In genomic region chr18:77103181-77103875, GRCh38 we compare ENCODE assay signal across 9 cellular contexts. TPM values are rescaled to one million over a fixed set of nuclear protein-coding genes. Genes with fewer than 3 reads are reported as not detected.
DNase-seq lines count a peak whose midpoint lies in the region; ATAC-seq, FAIRE-seq and TF ChIP-seq lines count a peak whose summit lies in the region.
"Had no signal": no experiment of that assay in that cellular context is flagged by ENCODE, and none has a peak within 500 bp of the region (broad histone marks: within the 10 kb centered on the region; RNA-seq: fewer than 3 reads in every experiment).

No MANE protein-coding gene starts in this region.

- no peak overlapping the region for H3K4me3 ChIP-seq in gastroesophageal sphincter
- H3K4me3 ChIP-seq in small intestine (ENCODE audit: low read depth in 1 of 2, low read length in 2 of 2) = no peak overlapping the region

- no peaks in the 10 kb centered on the region for H3K27me3 Mint-ChIP-seq in activated CD8-positive, alpha-beta T cell treated with anti-CD3 and anti-CD28 coated beads for 36 hours

- ATAC-seq in activated CD8-positive, alpha-beta T cell treated with anti-CD3 and anti-CD28 coated beads for 36 hours = no peak
- ATAC-seq in gastroesophageal sphincter = peak; percentile 35

- FAIRE-seq in small intestine (lab: Jason Lieb, UNC) = no peak

- no peaks in the 10 kb centered on the region for H3K36me3 ChIP-seq in gastroesophageal sphincter
- H3K36me3 ChIP-seq in small intestine (ENCODE audit: control insufficient read depth in 2 of 2, insufficient read depth in 2 of 2, low read length in 2 of 2) = no peaks in the 10 kb centered on the region

- H3K9me3 Mint-ChIP-seq in activated CD8-positive, alpha-beta T cell treated with anti-CD3 and anti-CD28 coated beads for 36 hours = peaks cover 20% of the 10 kb centered on the region

- TF ChIP-seq POLR2A in gastroesophageal sphincter (IDR thresholded peaks at IDR 0.05) = no peak

- POLR2A ChIA-PET in activated CD8-positive, alpha-beta T cell treated with anti-CD3 and anti-CD28 coated beads for 36 hours (lab: Charles Lee) = interaction anchor here (1.1 to 20.2 kb wide), 7 partner anchors 12 to 41 kb away, joined by 4 to 337 read pairs (median 18); partner anchors contain the start of gene MBP

- H3K9me3 ChIP-seq in gastroesophageal sphincter = no peaks in the 10 kb centered on the region
- H3K9me3 ChIP-seq in small intestine (ENCODE audit: control insufficient read depth, low read depth) = no peaks in the 10 kb centered on the region

- H3K27me3 ChIP-seq in gastroesophageal sphincter (no peaks in the 10 kb centered on the region), small intestine (ENCODE audit: control insufficient read depth in 2 of 2, insufficient read depth in 2 of 2, low read length in 2 of 2) (no peaks in the 10 kb centered on the region)

- H3K4me1 Mint-ChIP-seq in activated CD8-positive, alpha-beta T cell treated with anti-CD3 and anti-CD28 coated beads for 36 hours (ENCODE audit: low read depth) = peaks cover 95% of the 10 kb centered on the region

- DNase-seq in GM03348 (ENCODE audit: low spot score) (peak; percentile 71), small intestine (no peak), pons (ENCODE audit: low spot score) (no peak), NCI-H146 (lab: John Stamatoyannopoulos, UW) (no peak)
- DNase-seq in activated CD8-positive, alpha-beta T cell treated with anti-CD3 and anti-CD28 coated beads for 36 hours = no peak
- no peak for DNase-seq in stimulated activated CD8-positive, alpha-beta memory T cell treated with anti-CD3 and anti-CD28 coated beads, Interleukin-4, amount 100 ng/mL, for 48 hours
- DNase-seq in NK-92 treated with Interleukin-12 subunit alpha and Interleukin-12 subunit beta, amount 100 ng/mL, for 24 hours (lab: John Stamatoyannopoulos, UW) = no peak
- DNase-seq: NCI-H1436 had no signal

- H3K27ac ChIP-seq in gastroesophageal sphincter (peak overlapping the region in 3 of 4 donors; percentile 79 to 83 (median 79)), small intestine (ENCODE audit: low read depth in 1 of 2, low read length in 1 of 2) (peak overlapping the region; percentile 60 to 67)

- CTCF ChIA-PET in activated CD8-positive, alpha-beta T cell treated with anti-CD3 and anti-CD28 coated beads for 36 hours (lab: Charles Lee) = interaction anchor here (1.0 to 9.8 kb wide), 6 partner anchors 21 to 41 kb away, joined by 3 to 92 read pairs (median 9); no protein-coding TSS in a partner anchor

- no peak for TF ChIP-seq CTCF in activated CD8-positive, alpha-beta T cell treated with anti-CD3 and anti-CD28 coated beads for 36 hours (IDR thresholded peaks at IDR 0.05)
- no peak for TF ChIP-seq CTCF in gastroesophageal sphincter (IDR thresholded peaks at IDR 0.05)

- H3K36me3 Mint-ChIP-seq in activated CD8-positive, alpha-beta T cell treated with anti-CD3 and anti-CD28 coated beads for 36 hours (ENCODE audit: low read depth) = peaks cover 69% of the 10 kb centered on the region

- no peak overlapping the region for H3K4me3 Mint-ChIP-seq in activated CD8-positive, alpha-beta T cell treated with anti-CD3 and anti-CD28 coated beads for 36 hours

- TF ChIP-seq EP300 in gastroesophageal sphincter (IDR thresholded peaks at IDR 0.05) = no peak

- H3K4me1 ChIP-seq in gastroesophageal sphincter (peaks cover 0 to 81% (median 18%) of the 10 kb centered on the region in 3 donors), small intestine (ENCODE audit: control insufficient read depth in 2 of 2, insufficient read depth in 1 of 2, low read depth in 1 of 2, low read length in 1 of 2) (peaks cover 28 to 41% of the 10 kb centered on the region in 2 donors)

- 65% methylated on average over 10 to 12 of the region's 16 CpGs for WGBS in gastroesophageal sphincter (ENCODE audit: low coverage in 1 of 2), 2 donors
- WGBS in small intestine, 3 donors = 83 to 87% (median 87%) methylated on average over 16 of the region's 16 CpGs

- peak overlapping the region; percentile 95 for H3K27ac Mint-ChIP-seq in activated CD8-positive, alpha-beta T cell treated with anti-CD3 and anti-CD28 coated beads for 36 hours

- intact Hi-C loops in activated CD8-positive, alpha-beta T cell treated with anti-CD3 and anti-CD28 coated beads for 36 hours (cut with micrococcal nuclease) = loop anchor here (2.0 kb wide), 1 partner anchor 41 kb away; no protein-coding TSS in a partner anchor

RNA-seq across cellular contexts. Expression of gene MBP, which starts 29.3 kb away (rescaled TPM):
- 10 to 100 TPM; 39.9 to 41.5 TPM for total RNA-seq in activated CD8-positive, alpha-beta T cell treated with anti-CD3 and anti-CD28 coated beads for 36 hours
- 10 to 100 TPM; 23.2 to 34.7 (median 28.2) TPM for total RNA-seq in gastroesophageal sphincter
- polyA plus RNA-seq in small intestine = 10 to 100 TPM; 14.3 to 25.1 (median 20.8) TPM
